Comparison of ENCODE assay signal across 8 cellular contexts in the genomic region with DNA sequence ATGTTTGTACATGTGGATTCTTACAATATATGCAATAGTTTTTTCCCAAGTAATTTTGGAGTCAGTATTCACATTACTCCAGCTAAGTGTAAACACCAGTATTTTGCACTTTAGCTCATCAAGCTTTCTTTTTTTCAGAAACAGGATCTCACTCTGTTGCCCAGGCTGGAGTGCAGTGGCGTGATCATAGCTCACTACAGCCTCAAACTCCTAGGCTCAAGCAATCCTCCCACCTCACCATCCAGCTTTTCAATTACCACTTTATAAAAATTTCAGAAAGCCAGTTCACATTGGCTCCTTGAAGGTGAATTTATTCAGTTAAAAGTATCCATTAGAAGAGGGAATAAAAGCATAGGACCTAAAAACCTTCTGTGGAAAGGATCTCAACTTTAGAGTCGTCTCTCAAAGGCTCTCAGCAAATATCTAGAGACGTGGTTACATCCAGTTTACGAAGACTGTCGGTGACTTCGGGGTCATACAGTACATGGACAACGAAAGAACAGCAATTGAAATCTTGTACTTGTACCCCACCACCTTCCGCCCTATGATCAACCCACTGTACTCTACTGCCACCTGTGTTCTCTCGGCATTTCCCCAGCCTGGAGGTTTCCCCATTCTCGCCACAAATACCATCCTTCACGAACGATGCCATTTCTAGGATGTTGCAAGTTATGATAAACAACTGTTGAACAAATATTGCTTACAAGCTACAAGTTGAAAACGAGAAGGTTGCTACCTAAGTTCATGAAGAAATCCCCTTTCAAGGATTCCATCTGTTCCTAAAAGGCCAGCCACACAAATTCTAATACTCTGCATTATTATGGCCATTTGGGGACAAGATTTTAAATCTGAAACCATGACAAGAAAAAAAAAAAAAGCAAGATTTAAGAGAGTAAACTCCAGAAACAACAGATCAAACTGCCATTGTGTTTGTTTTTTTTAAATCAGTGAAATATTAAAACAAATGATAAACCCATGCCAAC. TPM values are rescaled to one million over a fixed set of nuclear protein-coding genes. Genes with fewer than 3 reads are reported as not detected.
A peak's percentile ranks its signal among the peaks of the same experiment; 100 is the strongest.
DNase-seq lines count a peak whose midpoint lies in the region; ATAC-seq and TF ChIP-seq lines count a peak whose summit lies in the region.

No MANE protein-coding gene starts in this region.

- TF ChIP-seq CTCF in RWPE2 (IDR thresholded peaks at IDR 0.05; ENCODE audit: poor library complexity, severe bottlenecking) (peak; percentile 91), endodermal cell (conservative IDR thresholded peaks at IDR 0.05) (peak; percentile 77)

- H3K27me3 ChIP-seq in RWPE2 (ENCODE audit: insufficient read depth, poor library complexity, severe bottlenecking) (no peaks in the 10 kb centered on the region), endodermal cell (ENCODE audit: control insufficient read depth, insufficient read depth, low read length, poor library complexity, severe bottlenecking) (no peaks in the 10 kb centered on the region)

- WGBS in endodermal cell (ENCODE audit: insufficient coverage in 1 of 2, insufficient read length in 1 of 2), 2 experiments, result 48 to 51% methylated on average over 11 to 13 of the region's 13 CpGs

- H3K36me3 Mint-ChIP-seq in endodermal cell (ENCODE audit: low read depth), result no peaks in the 10 kb centered on the region

- peaks cover 14% of the 10 kb centered on the region; the same call in 1 of the 2 replicates for H3K4me1 ChIP-seq in ES-I3 (ENCODE audit: insufficient read depth, low read length)
- H3K4me1 ChIP-seq in RWPE2 (ENCODE audit: insufficient read depth, poor library complexity, severe bottlenecking), result peaks cover 37% of the 10 kb centered on the region
- peaks cover 3% of the 10 kb centered on the region for H3K4me1 ChIP-seq in endodermal cell (ENCODE audit: control insufficient read depth, insufficient read depth, low read length)

- peaks cover 26% of the 10 kb centered on the region for H3K4me1 Mint-ChIP-seq in endodermal cell

- H3K4me3 Mint-ChIP-seq in endodermal cell, result peak overlapping the region; percentile 77

- no peaks in the 10 kb centered on the region for H3K9me3 Mint-ChIP-seq in endodermal cell

- peak overlapping the region; percentile 79 for H3K27ac ChIP-seq in RWPE2 (ENCODE audit: poor library complexity, severe bottlenecking)
- no peak overlapping the region for H3K27ac ChIP-seq in endodermal cell (ENCODE audit: low read depth, low read length)

- no peaks in the 10 kb centered on the region for H3K36me3 ChIP-seq in ES-I3 (ENCODE audit: insufficient read depth, low read length)
- peaks cover 11% of the 10 kb centered on the region for H3K36me3 ChIP-seq in RWPE2 (ENCODE audit: low read depth)
- H3K36me3 ChIP-seq in endodermal cell (ENCODE audit: control insufficient read depth, insufficient read depth, low read length), result no peaks in the 10 kb centered on the region

- ATAC-seq in HG02938 (IDR thresholded peaks at IDR 0.05; ENCODE audit: unreplicated experiment) (peak; percentile 33), RWPE2 (ENCODE audit: low read depth) (peak; percentile 55)

- H3K9me3 ChIP-seq in ES-I3 (ENCODE audit: control insufficient read depth, insufficient read depth, low read length), result no peaks in the 10 kb centered on the region
- no peaks in the 10 kb centered on the region for H3K9me3 ChIP-seq in RWPE2 (ENCODE audit: severe bottlenecking)
- H3K9me3 ChIP-seq in endodermal cell (ENCODE audit: control insufficient read depth, low read length), result no peaks in the 10 kb centered on the region

- no peak for DNase-seq in RWPE2 (ENCODE audit: low spot score)
- peak; percentile 69 for DNase-seq in endodermal cell
- peak; percentile 34 for DNase-seq in mucosa of gallbladder (ENCODE audit: low spot score)
- DNase-seq in HUDEP-2 (lab: John Stamatoyannopoulos, UW; ENCODE audit: unreplicated experiment in 76 of 76), result no peak
- DNase-seq in activated gamma-delta T cell treated with Interleukin-2 at 50 U/mL for 16 hours, result no peak
- no peak for DNase-seq in activated effector memory CD4-positive, alpha-beta T cell treated with Interleukin-2 at 50 U/mL for 16 hours

- H3K9ac ChIP-seq in ES-I3 (ENCODE audit: low read depth, low read length), result peak overlapping the region; percentile 78; the same call in 1 of the 2 replicates
- H3K9ac ChIP-seq in endodermal cell (ENCODE audit: extremely low read depth, low read length, poor library complexity, severe bottlenecking), result no peak overlapping the region

- peaks cover 6% of the 10 kb centered on the region for H3K27me3 Mint-ChIP-seq in endodermal cell (ENCODE audit: insufficient read depth)

- H3K4me3 ChIP-seq in RWPE2 (ENCODE audit: severe bottlenecking) (peak overlapping the region; percentile 52), endodermal cell (ENCODE audit: low read length) (peak overlapping the region; percentile 91)

- no peak overlapping the region for H3K27ac Mint-ChIP-seq in endodermal cell

RNA-seq across cellular contexts. Expression of a gene that starts 1.8 kb away (rescaled TPM):
- total RNA-seq in endodermal cell, result 10 to 100 TPM; 56.1 to 64.8 TPM
- 63.0 TPM for polyA plus RNA-seq in endodermal cell (2013, experiment 1 of 2)
- polyA plus RNA-seq in endodermal cell (2013, experiment 2 of 2), result 57.6 TPM
- 44.9 TPM for total RNA-seq in mucosa of gallbladder

RNA-seq across cellular contexts. Expression of a gene that starts 44.2 kb away (rescaled TPM):
- total RNA-seq in endodermal cell (100 to 1,000 TPM; 390 to 562 TPM), mucosa of gallbladder (12.8 TPM)
- polyA plus RNA-seq in endodermal cell (2013, experiment 1 of 2), result 408 TPM
- 403 TPM for polyA plus RNA-seq in endodermal cell (2013, experiment 2 of 2)

Comparison
In these comparisons a context has a peak if more than half of its experiments do, and no peak if none do; other contexts are left out.
1. DNase-seq: peak in endodermal cell (single experiment) and mucosa of gallbladder (single experiment); none in RWPE2 (single experiment), HUDEP-2 (0 of 76), activated gamma-delta T cell treated with Interleukin-2 at 50 U/mL for 16 hours (single experiment) and activated effector memory CD4-positive, alpha-beta T cell treated with Interleukin-2 at 50 U/mL for 16 hours (single experiment).
2. RNA of a gene that starts 44.2 kb away (total RNA-seq): 390 to 562 TPM in endodermal cell; 12.8 TPM in mucosa of gallbladder (single experiment); every median in the first group is over 10 times any median in the second.